Comparison of ENCODE assay signal across 18 cellular contexts in the genomic region with DNA sequence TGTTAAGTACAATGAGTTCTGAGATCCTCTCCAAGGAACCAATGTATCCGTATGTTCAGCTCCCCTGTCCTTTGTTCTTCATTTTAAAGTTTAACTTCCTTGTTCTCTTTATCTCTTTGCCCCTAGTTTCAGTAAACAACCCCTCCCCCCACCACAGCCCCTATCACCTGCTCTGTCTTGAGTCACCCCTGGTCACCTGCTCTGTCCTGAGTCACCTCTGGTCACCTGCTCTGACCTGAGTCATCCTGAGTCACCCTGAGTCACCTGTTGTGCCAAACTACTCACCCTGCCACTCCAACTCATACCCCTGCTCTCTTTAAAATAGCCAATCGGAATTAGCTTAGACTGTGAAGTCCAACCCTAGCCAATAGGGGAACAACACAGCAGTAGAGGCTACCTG.
DNase-seq lines count a peak whose midpoint lies in the region; ATAC-seq and TF ChIP-seq lines count a peak whose summit lies in the region.
"Had no signal": no experiment of that assay in that cellular context is flagged by ENCODE, and none has a peak within 500 bp of the region (broad histone marks: within the 10 kb centered on the region; RNA-seq: fewer than 3 reads in every experiment).

No MANE protein-coding gene starts in this region.

- H4K12ac ChIP-seq in trophoblast cell (ENCODE audit: low read depth, low read length): no peak overlapping the region

- H4K8ac ChIP-seq in trophoblast cell (ENCODE audit: low read depth, low read length): no peak overlapping the region

- no peak overlapping the region for H3K4me3 ChIP-seq in HUES6 (ENCODE audit: low read depth, low read length)
- no peak overlapping the region for H3K4me3 ChIP-seq in trophoblast cell (ENCODE audit: low read depth, low read length)
- H3K4me3 ChIP-seq: coronary artery, esophagus muscularis mucosa, psoas muscle, testis had no signal

- H4K91ac ChIP-seq in trophoblast cell (ENCODE audit: low read depth, low read length): no peak overlapping the region

- no peak overlapping the region for H2AK5ac ChIP-seq in trophoblast cell (ENCODE audit: low read length)

- H2BK120ac ChIP-seq in trophoblast cell (ENCODE audit: insufficient read depth, low read length, poor library complexity): no peak overlapping the region

- DNase-seq in activated CD4-positive, alpha-beta memory T cell treated with anti-CD3 and anti-CD28 coated beads for 36 hours: peak; percentile 25
- no peak for DNase-seq in activated CD4-positive, alpha-beta memory T cell treated with anti-CD3 and anti-CD28 coated beads, Interleukin-2, amount 10 ng/mL, durations not matched to agents 7 days and 5 days
- DNase-seq in dermis blood vessel endothelial cell: peak; percentile 4
- peak; percentile 92 to 95 for DNase-seq in trophoblast cell
- no peak for DNase-seq in osteocyte (ENCODE audit: extremely low spot score, unreplicated experiment)
- DNase-seq in immature natural killer cell: no peak
- DNase-seq: activated B cell treated with CpG ODN at 0.5 μM for 24 hours; activated T-cell treated with anti-CD3 and anti-CD28 coated beads, Interleukin-2, amount 50 U/mL, for 4 hours; amniotic stem cell; CD4-positive, CD25-positive, alpha-beta regulatory T cell; left colon; NCI-H2029 treated with DMSO at 0.1 percent for 48 hours; psoas muscle; testis had no signal

- intact Hi-C loops in activated CD4-positive, alpha-beta memory T cell treated with anti-CD3 and anti-CD28 coated beads for 36 hours (cut with micrococcal nuclease): no loop called here

- H3K27me3 Mint-ChIP-seq in activated CD4-positive, alpha-beta memory T cell treated with anti-CD3 and anti-CD28 coated beads for 36 hours: no peaks in the 10 kb centered on the region
- H3K27me3 Mint-ChIP-seq in activated CD4-positive, alpha-beta memory T cell treated with anti-CD3 and anti-CD28 coated beads, Interleukin-2, amount 10 ng/mL, durations not matched to agents 7 days and 5 days: no peaks in the 10 kb centered on the region
- H3K27me3 Mint-ChIP-seq in osteocyte (ENCODE audit: unreplicated experiment) (peaks cover 4% of the 10 kb centered on the region), immature natural killer cell (ENCODE audit: low read depth in 3 of 3) (peaks cover 0 to 4% (median 3%) of the 10 kb centered on the region in 3 donors)

- H2BK5ac ChIP-seq in trophoblast cell (ENCODE audit: low read depth, low read length, poor library complexity): no peak overlapping the region

- H3K79me1 ChIP-seq in trophoblast cell (ENCODE audit: low read length): peaks cover 10% of the 10 kb centered on the region

- peaks cover 18% of the 10 kb centered on the region for H3K9me3 Mint-ChIP-seq in activated CD4-positive, alpha-beta memory T cell treated with anti-CD3 and anti-CD28 coated beads for 36 hours
- H3K9me3 Mint-ChIP-seq in activated CD4-positive, alpha-beta memory T cell treated with anti-CD3 and anti-CD28 coated beads, Interleukin-2, amount 10 ng/mL, durations not matched to agents 7 days and 5 days: peaks cover 11% of the 10 kb centered on the region
- peaks cover 19% of the 10 kb centered on the region for H3K9me3 Mint-ChIP-seq in osteocyte (ENCODE audit: unreplicated experiment)
- peaks cover 4 to 27% (median 18%) of the 10 kb centered on the region in 6 donors for H3K9me3 Mint-ChIP-seq in immature natural killer cell

- H3K79me2 ChIP-seq in trophoblast cell (ENCODE audit: control insufficient read depth, insufficient read depth, low read length, poor library complexity): no peaks in the 10 kb centered on the region

- H3K27me3 ChIP-seq in HUES6 (ENCODE audit: control insufficient read depth, insufficient read depth, low read length) (no peaks in the 10 kb centered on the region), trophoblast cell (ENCODE audit: insufficient read depth, low read length) (no peaks in the 10 kb centered on the region)
- H3K27me3 ChIP-seq: esophagus muscularis mucosa, testis had no signal

- WGBS in trophoblast cell (ENCODE audit: extremely low coverage, insufficient coverage, insufficient read length): no CpG with 5 or more reads among the region's 2 CpGs

- H3K9ac ChIP-seq in HUES6 (ENCODE audit: low read length): no peak overlapping the region
- H3K9ac ChIP-seq in trophoblast cell (ENCODE audit: low read length): no peak overlapping the region

- H3K36me3 ChIP-seq in HUES6 (ENCODE audit: control insufficient read depth, insufficient read depth, low read length): no peaks in the 10 kb centered on the region
- H3K36me3 ChIP-seq in trophoblast cell (ENCODE audit: control insufficient read depth in 1 of 2, insufficient read depth in 2 of 2, low read length in 2 of 2): no peaks in the 10 kb centered on the region
- H3K36me3 ChIP-seq: esophagus muscularis mucosa had no signal

- H3K18ac ChIP-seq in trophoblast cell (ENCODE audit: low read length): no peak overlapping the region

- H2AFZ ChIP-seq in trophoblast cell (ENCODE audit: insufficient read depth, low read length, poor library complexity): no peak overlapping the region

- H3K4me1 ChIP-seq in HUES6 (ENCODE audit: control insufficient read depth, insufficient read depth, low read length) (peaks cover 11% of the 10 kb centered on the region), trophoblast cell (ENCODE audit: control insufficient read depth in 1 of 2, insufficient read depth in 2 of 2, low read length in 2 of 2) (peaks cover 5 to 14% of the 10 kb centered on the region in 2 experiments)
- H3K4me1 ChIP-seq: esophagus muscularis mucosa, psoas muscle, testis had no signal

- H3K9me3 ChIP-seq in HUES6 (ENCODE audit: control insufficient read depth, insufficient read depth, low read depth, low read length) (peaks cover 50% of the 10 kb centered on the region), trophoblast cell (ENCODE audit: insufficient read depth, low read depth, low read length) (peaks cover 22% of the 10 kb centered on the region)
- H3K9me3 ChIP-seq: testis had no signal

- no peaks in the 10 kb centered on the region for H3K36me3 Mint-ChIP-seq in activated CD4-positive, alpha-beta memory T cell treated with anti-CD3 and anti-CD28 coated beads for 36 hours
- no peaks in the 10 kb centered on the region for H3K36me3 Mint-ChIP-seq in activated CD4-positive, alpha-beta memory T cell treated with anti-CD3 and anti-CD28 coated beads, Interleukin-2, amount 10 ng/mL, durations not matched to agents 7 days and 5 days (ENCODE audit: low read depth)
- H3K36me3 Mint-ChIP-seq in osteocyte (ENCODE audit: unreplicated experiment): no peaks in the 10 kb centered on the region
- H3K36me3 Mint-ChIP-seq in immature natural killer cell: peaks cover 0 to 11% (median 0%) of the 10 kb centered on the region in 3 donors

- no peak overlapping the region for H3K23ac ChIP-seq in trophoblast cell (ENCODE audit: low read length)

- no peak overlapping the region for H3K27ac Mint-ChIP-seq in activated CD4-positive, alpha-beta memory T cell treated with anti-CD3 and anti-CD28 coated beads for 36 hours
- H3K27ac Mint-ChIP-seq in activated CD4-positive, alpha-beta memory T cell treated with anti-CD3 and anti-CD28 coated beads, Interleukin-2, amount 10 ng/mL, durations not matched to agents 7 days and 5 days: no peak overlapping the region
- H3K27ac Mint-ChIP-seq in osteocyte (ENCODE audit: unreplicated experiment): no peak overlapping the region
- no peak overlapping the region for H3K27ac Mint-ChIP-seq in immature natural killer cell
- H3K27ac Mint-ChIP-seq: activated B cell treated with CpG ODN at 0.5 μM for 24 hours; CD4-positive, CD25-positive, alpha-beta regulatory T cell had no signal

- H3K4me1 Mint-ChIP-seq in activated CD4-positive, alpha-beta memory T cell treated with anti-CD3 and anti-CD28 coated beads for 36 hours (ENCODE audit: low read depth): no peaks in the 10 kb centered on the region
- H3K4me1 Mint-ChIP-seq in activated CD4-positive, alpha-beta memory T cell treated with anti-CD3 and anti-CD28 coated beads, Interleukin-2, amount 10 ng/mL, durations not matched to agents 7 days and 5 days: no peaks in the 10 kb centered on the region
- H3K4me1 Mint-ChIP-seq in osteocyte (ENCODE audit: unreplicated experiment) (peaks cover 2% of the 10 kb centered on the region), immature natural killer cell (no peaks in the 10 kb centered on the region)
- H3K4me1 Mint-ChIP-seq: activated B cell treated with CpG ODN at 0.5 μM for 24 hours; CD4-positive, CD25-positive, alpha-beta regulatory T cell had no signal

- CTCF ChIA-PET in activated CD4-positive, alpha-beta memory T cell treated with anti-CD3 and anti-CD28 coated beads for 36 hours (lab: Charles Lee): no interaction called here
- CTCF ChIA-PET in activated CD4-positive, alpha-beta memory T cell treated with anti-CD3 and anti-CD28 coated beads, Interleukin-2, amount 10 ng/mL, durations not matched to agents 7 days and 5 days (lab: Charles Lee): no interaction called here

- no peak overlapping the region for H3K14ac ChIP-seq in trophoblast cell (ENCODE audit: low read length)

- no peak overlapping the region for H3K4me2 ChIP-seq in trophoblast cell (ENCODE audit: low read length)

- ATAC-seq in HG03095 (IDR thresholded peaks at IDR 0.05; ENCODE audit: unreplicated experiment): no peak
- ATAC-seq: left colon had no signal

- no peak overlapping the region for H3K4ac ChIP-seq in trophoblast cell (ENCODE audit: low read depth, low read length)

- TF ChIP-seq CTCF in osteocyte (IDR thresholded peaks at IDR 0.05): no peak

- no peak overlapping the region for H3K4me3 Mint-ChIP-seq in activated CD4-positive, alpha-beta memory T cell treated with anti-CD3 and anti-CD28 coated beads for 36 hours
- no peak overlapping the region for H3K4me3 Mint-ChIP-seq in activated CD4-positive, alpha-beta memory T cell treated with anti-CD3 and anti-CD28 coated beads, Interleukin-2, amount 10 ng/mL, durations not matched to agents 7 days and 5 days
- H3K4me3 Mint-ChIP-seq in osteocyte (ENCODE audit: unreplicated experiment) (no peak overlapping the region), immature natural killer cell (no peak overlapping the region)
- H3K4me3 Mint-ChIP-seq: activated B cell treated with CpG ODN at 0.5 μM for 24 hours; activated T-cell treated with anti-CD3 and anti-CD28 coated beads, Interleukin-2, amount 50 U/mL, for 4 hours; CD4-positive, CD25-positive, alpha-beta regulatory T cell had no signal

- POLR2A ChIA-PET in activated CD4-positive, alpha-beta memory T cell treated with anti-CD3 and anti-CD28 coated beads for 36 hours (lab: Charles Lee): no interaction called here
- POLR2A ChIA-PET in activated CD4-positive, alpha-beta memory T cell treated with anti-CD3 and anti-CD28 coated beads, Interleukin-2, amount 10 ng/mL, durations not matched to agents 7 days and 5 days (lab: Charles Lee): no interaction called here

- H2BK12ac ChIP-seq in trophoblast cell (ENCODE audit: low read length): no peak overlapping the region

- H3K27ac ChIP-seq in HUES6 (ENCODE audit: low read depth, low read length): peak overlapping the region; percentile 33; the same call in 1 of the 2 replicates
- H3K27ac ChIP-seq in trophoblast cell (ENCODE audit: low read depth, low read length): no peak overlapping the region
- H3K27ac ChIP-seq: coronary artery, esophagus muscularis mucosa, psoas muscle, testis had no signal

Comparison
In these comparisons a context has a peak if more than half of its experiments do, and no peak if none do; other contexts are left out.
1. DNase-seq: peak in activated CD4-positive, alpha-beta memory T cell treated with anti-CD3 and anti-CD28 coated beads for 36 hours (single experiment), dermis blood vessel endothelial cell (single experiment) and trophoblast cell (2 of 2); none in activated CD4-positive, alpha-beta memory T cell treated with anti-CD3 and anti-CD28 coated beads, Interleukin-2, amount 10 ng/mL, durations not matched to agents 7 days and 5 days (single experiment), osteocyte (single experiment) and immature natural killer cell (0 of 3).